ENCODE assay signal across 15 cellular contexts in the genomic region with DNA sequence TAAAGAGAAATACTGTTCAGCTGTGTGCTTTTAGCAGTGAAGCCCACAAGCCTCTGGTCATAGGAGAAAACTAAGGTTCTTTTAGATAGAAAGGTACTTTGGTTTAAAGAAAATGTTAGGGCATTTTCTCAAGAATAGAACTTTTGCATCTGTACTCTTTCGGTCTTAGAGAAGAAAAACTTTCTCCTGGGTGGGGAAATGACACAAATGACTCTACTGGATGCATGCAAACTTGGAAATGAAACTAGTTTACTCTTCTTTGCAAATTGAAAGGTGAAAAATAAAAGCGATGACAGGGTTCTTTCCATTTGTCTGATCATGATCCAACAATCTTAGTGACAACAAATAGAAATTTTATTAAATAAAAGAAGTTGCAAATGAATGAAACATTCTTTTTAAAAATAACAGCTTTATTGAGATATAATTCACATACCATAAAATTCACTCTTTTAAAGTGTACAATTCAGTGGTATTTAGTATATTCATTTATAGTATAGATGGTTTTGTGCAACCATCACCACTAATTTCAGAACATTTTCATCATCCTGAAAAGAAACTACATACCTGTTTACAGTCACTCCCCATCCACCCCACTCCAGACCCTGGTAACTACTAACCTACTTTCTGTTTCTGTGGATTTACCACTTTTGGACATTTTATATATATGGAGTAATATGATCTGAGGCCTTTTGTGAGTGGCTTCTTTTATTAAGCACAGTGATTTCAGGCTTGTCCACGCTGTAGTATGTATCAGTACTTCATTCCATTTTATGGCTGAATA. TPM values are rescaled to one million over a fixed set of nuclear protein-coding genes. Genes with fewer than 3 reads are reported as not detected.
DNase-seq lines count a peak whose midpoint lies in the region; ATAC-seq and TF ChIP-seq lines count a peak whose summit lies in the region.
"Had no signal": no experiment of that assay in that cellular context is flagged by ENCODE, and none has a peak within 500 bp of the region (broad histone marks: within the 10 kb centered on the region; RNA-seq: fewer than 3 reads in every experiment).

No MANE protein-coding gene starts in this region.

- H3K4me3 ChIP-seq in HL-60 (replicated peaks; ENCODE audit: insufficient read depth, low read length) = no peak overlapping the region
- H3K4me3 ChIP-seq in neutrophil (ENCODE audit: low read depth in 1 of 2, low read length in 1 of 2) = no peak overlapping the region
- H3K4me3 ChIP-seq: prostate gland, suprapubic skin had no signal

- ATAC-seq in HG03135 (IDR thresholded peaks at IDR 0.05; ENCODE audit: unreplicated experiment) (no peak), Right ventricle myocardium superior (ENCODE audit: poor library complexity) (no peak)

- no peak for DNase-seq in activated CD4-positive, alpha-beta T cell treated with anti-CD3 and anti-CD28 coated beads, Interleukin-2, amount 10 ng/mL, durations not matched to agents 7 days and 5 days
- DNase-seq in activated CD4-positive, alpha-beta T cell treated with anti-CD3 and anti-CD28 coated beads, Interleukin-2, amount 50 U/mL, for 1 hour = no peak
- no peak for DNase-seq in HL-60 (ENCODE audit: low read depth in 1 of 2, low spot score in 1 of 2)
- DNase-seq in Right ventricle myocardium superior = no peak
- DNase-seq in activated gamma-delta T cell (lab: John Stamatoyannopoulos, UW) = no peak
- DNase-seq: ACHN; brain microvascular endothelial cell; NCI-H1417; NCI-H748 treated with DMSO at 0.1 percent for 48 hours; stimulated activated CD4-positive, alpha-beta T cell treated with anti-CD3 and anti-CD28 coated beads, Interleukin-4, amount 100 ng/mL, for 24 hours had no signal

- H3K27ac Mint-ChIP-seq in activated CD4-positive, alpha-beta T cell treated with anti-CD3 and anti-CD28 coated beads, Interleukin-2, amount 10 ng/mL, durations not matched to agents 7 days and 5 days = peak overlapping the region; percentile 88
- peak overlapping the region; percentile 87 for H3K27ac Mint-ChIP-seq in activated naive CD4-positive, alpha-beta T cell treated with anti-CD3 and anti-CD28 coated beads, Interleukin-2, amount 50 U/mL, for 24 hours

- H3K36me3 ChIP-seq in neutrophil = no peaks in the 10 kb centered on the region
- H3K36me3 ChIP-seq: brain microvascular endothelial cell, prostate gland, suprapubic skin had no signal

- H3K27me3 Mint-ChIP-seq in activated CD4-positive, alpha-beta T cell treated with anti-CD3 and anti-CD28 coated beads, Interleukin-2, amount 10 ng/mL, durations not matched to agents 7 days and 5 days = no peaks in the 10 kb centered on the region
- no peaks in the 10 kb centered on the region for H3K27me3 Mint-ChIP-seq in activated naive CD4-positive, alpha-beta T cell treated with anti-CD3 and anti-CD28 coated beads, Interleukin-2, amount 50 U/mL, for 24 hours

- H3K4me1 Mint-ChIP-seq in activated CD4-positive, alpha-beta T cell treated with anti-CD3 and anti-CD28 coated beads, Interleukin-2, amount 10 ng/mL, durations not matched to agents 7 days and 5 days = peaks cover 70% of the 10 kb centered on the region
- H3K4me1 Mint-ChIP-seq in activated naive CD4-positive, alpha-beta T cell treated with anti-CD3 and anti-CD28 coated beads, Interleukin-2, amount 50 U/mL, for 24 hours = peaks cover 80% of the 10 kb centered on the region

- peak overlapping the region; percentile 87 for H3K4me3 Mint-ChIP-seq in activated CD4-positive, alpha-beta T cell treated with anti-CD3 and anti-CD28 coated beads, Interleukin-2, amount 10 ng/mL, durations not matched to agents 7 days and 5 days
- peak overlapping the region; percentile 93 for H3K4me3 Mint-ChIP-seq in activated naive CD4-positive, alpha-beta T cell treated with anti-CD3 and anti-CD28 coated beads, Interleukin-2, amount 50 U/mL, for 24 hours

- CTCF ChIA-PET in activated CD4-positive, alpha-beta T cell treated with anti-CD3 and anti-CD28 coated beads, Interleukin-2, amount 10 ng/mL, durations not matched to agents 7 days and 5 days (lab: Charles Lee) = interaction anchor here (1.0 to 1.6 kb wide), 2 partner anchors 30 to 89 kb away, joined by 4 to 5 read pairs; no protein-coding TSS in a partner anchor

- intact Hi-C loops in Right ventricle myocardium superior (cut with DNase I) = no loop called here

- H3K27ac ChIP-seq in HL-60 (replicated peaks) (peak overlapping the region; percentile 87; the same call in 1 of the 2 replicates), neutrophil (peak overlapping the region; percentile 46)
- H3K27ac ChIP-seq: prostate gland, suprapubic skin had no signal

- no peaks in the 10 kb centered on the region for H3K27me3 ChIP-seq in HL-60 (ENCODE audit: insufficient read depth, poor library complexity, severe bottlenecking)
- no peaks in the 10 kb centered on the region for H3K27me3 ChIP-seq in neutrophil
- H3K27me3 ChIP-seq: brain microvascular endothelial cell, suprapubic skin had no signal

- H3K36me3 Mint-ChIP-seq in activated CD4-positive, alpha-beta T cell treated with anti-CD3 and anti-CD28 coated beads, Interleukin-2, amount 10 ng/mL, durations not matched to agents 7 days and 5 days (ENCODE audit: low read depth) = peaks cover 19% of the 10 kb centered on the region
- peaks cover 3% of the 10 kb centered on the region for H3K36me3 Mint-ChIP-seq in activated naive CD4-positive, alpha-beta T cell treated with anti-CD3 and anti-CD28 coated beads, Interleukin-2, amount 50 U/mL, for 24 hours

- POLR2A ChIA-PET in activated CD4-positive, alpha-beta T cell treated with anti-CD3 and anti-CD28 coated beads, Interleukin-2, amount 10 ng/mL, durations not matched to agents 7 days and 5 days (lab: Charles Lee) = no interaction called here

- TF ChIP-seq CTCF in HL-60 (IDR thresholded peaks at IDR 0.05; ENCODE audit: insufficient read depth, low read length) (no peak), neutrophil (IDR thresholded peaks at IDR 0.05) (no peak)

- no peaks in the 10 kb centered on the region for H3K9me3 ChIP-seq in neutrophil
- H3K9me3 ChIP-seq: prostate gland, suprapubic skin had no signal

- peaks cover 37 to 38% of the 10 kb centered on the region in 2 experiments for H3K4me1 ChIP-seq in neutrophil (ENCODE audit: control insufficient read depth in 1 of 2, insufficient read depth in 1 of 2, low read depth in 1 of 2, low read length in 1 of 2)
- H3K4me1 ChIP-seq: prostate gland had no signal

- H3K9me3 Mint-ChIP-seq in activated CD4-positive, alpha-beta T cell treated with anti-CD3 and anti-CD28 coated beads, Interleukin-2, amount 10 ng/mL, durations not matched to agents 7 days and 5 days = no peaks in the 10 kb centered on the region
- no peaks in the 10 kb centered on the region for H3K9me3 Mint-ChIP-seq in activated naive CD4-positive, alpha-beta T cell treated with anti-CD3 and anti-CD28 coated beads, Interleukin-2, amount 50 U/mL, for 24 hours

RNA-seq across cellular contexts. Expression of gene TMEM217, which starts 2.3 kb away (rescaled TPM):
- total RNA-seq in activated CD4-positive, alpha-beta T cell treated with anti-CD3 and anti-CD28 coated beads, Interleukin-2, amount 10 ng/mL, durations not matched to agents 7 days and 5 days = 1 to 10 TPM in 1 of 2 experiments, under 1 TPM in 1; 0.92 to 1.3 TPM
- not detected for total RNA-seq in Right ventricle myocardium superior

RNA-seq across cellular contexts. Expression of gene TBC1D22B, which starts 2.7 kb away (rescaled TPM):
- total RNA-seq in activated CD4-positive, alpha-beta T cell treated with anti-CD3 and anti-CD28 coated beads, Interleukin-2, amount 10 ng/mL, durations not matched to agents 7 days and 5 days = 10 to 100 TPM; 15.3 to 16.6 TPM
- 5.6 TPM for total RNA-seq in Right ventricle myocardium superior
